ENCODE assay signal across 1 cellular context in the genomic region with DNA sequence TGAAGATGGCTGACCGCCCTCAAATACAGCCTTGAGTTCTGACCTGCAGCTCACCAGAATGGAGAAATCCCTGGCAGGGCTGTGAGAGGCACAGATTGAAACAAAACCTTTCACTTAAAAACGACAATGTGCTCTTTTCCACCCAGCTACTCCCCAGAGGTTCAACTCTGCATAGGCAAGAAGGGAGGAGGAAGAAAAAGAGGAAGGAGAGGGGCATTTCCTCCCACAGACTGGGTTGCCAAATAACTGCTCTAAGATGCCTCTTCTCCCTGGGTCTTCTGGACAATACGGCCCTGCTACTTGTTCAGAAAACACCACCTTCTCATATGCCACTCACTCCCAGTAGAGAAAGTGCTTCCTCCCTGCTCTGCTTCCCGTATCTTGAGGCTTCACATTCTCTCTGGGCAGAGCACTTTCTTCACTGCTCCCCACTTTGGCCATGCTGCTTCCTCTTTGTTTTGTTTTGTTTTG.
TF ChIP-seq lines count a peak whose summit lies in the region.

No MANE protein-coding gene starts in this region.

TF ChIP-seq in IMR-90, 13 proteins besides CTCF, POLR2A, EP300 and RAD21:
- TF ChIP-seq CHD1 (IDR thresholded peaks at IDR 0.05; ENCODE audit: low read depth, low read length), result no peak
- TF ChIP-seq MAFK (IDR thresholded peaks at IDR 0.05; ENCODE audit: low read depth, low read length), result no peak
